Comparison of ENCODE assay signal across 14 cellular contexts in the genomic region with DNA sequence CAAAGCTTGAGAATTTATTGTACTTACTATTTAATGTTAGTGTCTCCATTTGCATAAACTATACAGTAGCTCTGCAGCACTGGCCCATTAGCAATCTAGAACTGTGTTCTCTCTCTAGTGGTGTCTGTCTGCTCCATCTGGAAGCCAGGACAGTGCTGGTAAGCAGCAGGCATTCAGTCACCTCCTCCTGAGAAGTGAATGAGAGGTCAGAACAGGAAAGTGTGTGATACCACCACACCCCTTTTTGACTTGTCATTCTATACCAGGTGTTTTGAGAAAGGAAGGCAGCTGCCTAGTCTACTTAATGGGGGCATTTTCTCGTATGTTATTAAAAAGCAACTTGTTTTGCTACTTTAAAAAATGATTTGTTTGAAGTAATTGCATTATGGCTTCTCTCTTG. TPM values are rescaled to one million over a fixed set of nuclear protein-coding genes. Genes with fewer than 3 reads are reported as not detected.
A peak's percentile ranks its signal among the peaks of the same experiment; 100 is the strongest.
DNase-seq lines count a peak whose midpoint lies in the region; ATAC-seq, FAIRE-seq and TF ChIP-seq lines count a peak whose summit lies in the region.
"Had no signal": no experiment of that assay in that cellular context is flagged by ENCODE, and none has a peak within 500 bp of the region (broad histone marks: within the 10 kb centered on the region; RNA-seq: fewer than 3 reads in every experiment).

No MANE protein-coding gene starts in this region.

- H3K27me3 ChIP-seq in GM12878 (replicated peaks in 1 of 2; ENCODE audit: control insufficient read depth in 2 of 2, insufficient read depth in 2 of 2, low read length in 1 of 2) (no peaks in the 10 kb centered on the region), psoas muscle (ENCODE audit: insufficient read depth in 3 of 3, low read length in 2 of 3) (no peaks in the 10 kb centered on the region)
- H3K27me3 ChIP-seq: body of pancreas had no signal

- peak overlapping the region; percentile 47 for H3K27ac Mint-ChIP-seq in activated CD4-positive, alpha-beta T cell treated with anti-CD3 and anti-CD28 coated beads for 36 hours
- no peak overlapping the region for H3K27ac Mint-ChIP-seq in activated CD4-positive, alpha-beta T cell treated with anti-CD3 and anti-CD28 coated beads, Interleukin-2, amount 10 ng/mL, durations not matched to agents 7 days and 5 days

- peaks cover 77% of the 10 kb centered on the region for H3K79me2 ChIP-seq in GM12878 (ENCODE audit: control insufficient read depth, insufficient read depth, low read length)

- no peaks in the 10 kb centered on the region for H3K36me3 ChIP-seq in GM12878 (ENCODE audit: control insufficient read depth in 2 of 2, insufficient read depth in 2 of 2, low read length in 1 of 2)
- no peaks in the 10 kb centered on the region for H3K36me3 ChIP-seq in psoas muscle (ENCODE audit: insufficient read depth in 1 of 2, low read depth in 1 of 2)

- H4K20me1 ChIP-seq in GM12878 (ENCODE audit: control insufficient read depth, insufficient read depth) = no peaks in the 10 kb centered on the region

- peaks cover 27% of the 10 kb centered on the region for H3K36me3 Mint-ChIP-seq in activated CD4-positive, alpha-beta T cell treated with anti-CD3 and anti-CD28 coated beads for 36 hours (ENCODE audit: low read depth)
- peaks cover 39% of the 10 kb centered on the region for H3K36me3 Mint-ChIP-seq in activated CD4-positive, alpha-beta T cell treated with anti-CD3 and anti-CD28 coated beads, Interleukin-2, amount 10 ng/mL, durations not matched to agents 7 days and 5 days (ENCODE audit: low read depth)

- SMC1A ChIA-PET in GM12878 (lab: Charles Lee; ENCODE audit: uncharacterized antibody, unreplicated experiment) = interaction anchor here (1.8 kb wide), 1 partner anchor 53 kb away, joined by 5 read pairs; no protein-coding TSS in a partner anchor

- CTCF ChIA-PET in activated CD4-positive, alpha-beta T cell treated with anti-CD3 and anti-CD28 coated beads for 36 hours (lab: Charles Lee) = no interaction called here
- CTCF ChIA-PET in activated CD4-positive, alpha-beta T cell treated with anti-CD3 and anti-CD28 coated beads, Interleukin-2, amount 10 ng/mL, durations not matched to agents 7 days and 5 days (lab: Charles Lee) = no interaction called here
- CTCF ChIA-PET in GM12878 (lab: Yijun Ruan, JAX) = interaction anchor here (0.8 kb wide), 1 partner anchor 8 kb away, joined by 3 read pairs; no protein-coding TSS in a partner anchor

- WGBS in GM12878 (ENCODE audit: insufficient coverage, insufficient replicate concordance, low lambda C conversion rate, missing lambda C conversion rate) = 33% methylated on average over 1 of the region's 1 CpG
- 20 to 46% (median 21%) methylated on average over 1 of the region's 1 CpG for WGBS in psoas muscle, 3 donors

- intact Hi-C loops in activated CD4-positive, alpha-beta T cell treated with anti-CD3 and anti-CD28 coated beads for 36 hours (cut with DNase I, micrococcal nuclease) = loop anchor here in 1 of 2 experiments (10.0 kb wide), 1 partner anchor 344 kb away; the partner anchor contains the start of gene GTF2F2
- intact Hi-C loops in GM12878 (cut with micrococcal nuclease; ENCODE audit: unreplicated experiment) = no loop called here
- intact Hi-C loops in psoas muscle (cut with DNase I) = no loop called here

- H3K4me1 Mint-ChIP-seq in activated CD4-positive, alpha-beta T cell treated with anti-CD3 and anti-CD28 coated beads for 36 hours = peaks cover 72% of the 10 kb centered on the region
- peaks cover 60% of the 10 kb centered on the region for H3K4me1 Mint-ChIP-seq in activated CD4-positive, alpha-beta T cell treated with anti-CD3 and anti-CD28 coated beads, Interleukin-2, amount 10 ng/mL, durations not matched to agents 7 days and 5 days

- H3K9me3 ChIP-seq in GM12878 (replicated peaks; ENCODE audit: control insufficient read depth, insufficient read depth, low read length) (no peaks in the 10 kb centered on the region; the same call in 2 of the 3 replicates), psoas muscle (no peaks in the 10 kb centered on the region)
- H3K9me3 ChIP-seq: body of pancreas had no signal

- H3K9ac ChIP-seq in GM12878 (ENCODE audit: control insufficient read depth, insufficient read depth, low read length) = no peak overlapping the region

- no peak for TF ChIP-seq RAD21 in GM12878 (IDR thresholded peaks at IDR 0.05; ENCODE audit: insufficient read depth, low read depth, low read length)

- no peak for TF ChIP-seq CTCF in GM12878 (IDR thresholded peaks at IDR 0.05 in 2 of 3, conservative IDR thresholded peaks at IDR 0.05 in 1 of 3; ENCODE audit: control insufficient read depth in 2 of 3, extremely low read depth in 1 of 3, insufficient read depth in 1 of 3, low read depth in 3 of 3, low read length in 3 of 3)
- no peak for TF ChIP-seq CTCF in psoas muscle (IDR thresholded peaks at IDR 0.05)

- H3K27ac ChIP-seq in GM12878 (ENCODE audit: control insufficient read depth, insufficient read depth) = no peak overlapping the region
- H3K27ac ChIP-seq in psoas muscle = peak overlapping the region; percentile 13

- H3K4me1 ChIP-seq in GM12878 (ENCODE audit: control insufficient read depth, insufficient read depth, low read length) (peaks cover 9% of the 10 kb centered on the region), psoas muscle (peaks cover 57% of the 10 kb centered on the region)

- RAD21 ChIA-PET in GM12878 (lab: Charles Lee; ENCODE audit: unreplicated experiment) = interaction anchor here (1.2 kb wide), 1 partner anchor 97 kb away, joined by 4 read pairs; no protein-coding TSS in a partner anchor

- POLR2A ChIA-PET in activated CD4-positive, alpha-beta T cell treated with anti-CD3 and anti-CD28 coated beads for 36 hours (lab: Charles Lee) = no interaction called here
- POLR2A ChIA-PET in activated CD4-positive, alpha-beta T cell treated with anti-CD3 and anti-CD28 coated beads, Interleukin-2, amount 10 ng/mL, durations not matched to agents 7 days and 5 days (lab: Charles Lee) = no interaction called here
- POLR2A ChIA-PET in GM12878 (lab: Charles Lee) = no interaction called here

- no peaks in the 10 kb centered on the region for H3K27me3 Mint-ChIP-seq in activated CD4-positive, alpha-beta T cell treated with anti-CD3 and anti-CD28 coated beads for 36 hours
- no peaks in the 10 kb centered on the region for H3K27me3 Mint-ChIP-seq in activated CD4-positive, alpha-beta T cell treated with anti-CD3 and anti-CD28 coated beads, Interleukin-2, amount 10 ng/mL, durations not matched to agents 7 days and 5 days

- H3K4me3 ChIP-seq in GM12878 = no peak overlapping the region
- no peak overlapping the region for H3K4me3 ChIP-seq in psoas muscle
- H3K4me3 ChIP-seq: body of pancreas, lung had no signal

- no peak overlapping the region for H3K4me3 Mint-ChIP-seq in activated CD4-positive, alpha-beta T cell treated with anti-CD3 and anti-CD28 coated beads for 36 hours
- no peak overlapping the region for H3K4me3 Mint-ChIP-seq in activated CD4-positive, alpha-beta T cell treated with anti-CD3 and anti-CD28 coated beads, Interleukin-2, amount 10 ng/mL, durations not matched to agents 7 days and 5 days

- peak overlapping the region; percentile 59 for H3K4me2 ChIP-seq in GM12878 (ENCODE audit: control insufficient read depth, insufficient read depth)

- peak; percentile 31; the same call in 1 of the 2 replicates for TF ChIP-seq POLR2A in GM12878 (IDR thresholded peaks at IDR 0.05; ENCODE audit: low read depth, low read length)

- in situ Hi-C loops in GM12878 (cut with MboI) = no loop called here

- FAIRE-seq in GM12878 (lab: Jason Lieb, UNC) = no peak
- FAIRE-seq: endometrium had no signal

- ATAC-seq in activated CD4-positive, alpha-beta T cell treated with anti-CD3 and anti-CD28 coated beads for 36 hours = no peak
- ATAC-seq in GM12878 = peak; percentile 13
- no peak for ATAC-seq in psoas muscle
- no peak for ATAC-seq in HG03095 (IDR thresholded peaks at IDR 0.05; ENCODE audit: unreplicated experiment)
- ATAC-seq in GM21381 (IDR thresholded peaks at IDR 0.05; ENCODE audit: unreplicated experiment) = no peak
- ATAC-seq: body of pancreas had no signal

- H2AFZ ChIP-seq in GM12878 (ENCODE audit: control insufficient read depth, low read depth, low read length) = no peak overlapping the region

- DNase-seq in activated CD4-positive, alpha-beta T cell treated with anti-CD3 and anti-CD28 coated beads for 36 hours = no peak
- no peak for DNase-seq in activated CD4-positive, alpha-beta T cell treated with anti-CD3 and anti-CD28 coated beads, Interleukin-2, amount 10 ng/mL, durations not matched to agents 7 days and 5 days
- DNase-seq in NCI-H146 (lab: John Stamatoyannopoulos, UW) = peak; percentile 53
- no peak for DNase-seq in GM12878 (ENCODE audit: low read depth, low spot score)
- DNase-seq in psoas muscle = no peak
- DNase-seq in NCI-H1092 treated with DMSO at 0.1 percent for 48 hours (lab: John Stamatoyannopoulos, UW) = no peak
- DNase-seq: activated CD4-positive, alpha-beta T cell treated with anti-CD3 and anti-CD28 coated beads, Interleukin-2, amount 50 U/mL, for 1 hour; body of pancreas; GOT3; NCI-H1105 treated with DMSO at 0.1 percent for 48 hours had no signal

- TF ChIP-seq EP300 in GM12878 (IDR thresholded peaks at IDR 0.05; ENCODE audit: borderline replicate concordance in 1 of 2, control insufficient read depth in 1 of 2, low read depth in 2 of 2, low read length in 2 of 2) = no peak

- no TSS peak for BruUV-seq in GM12878 (replicated peaks; lab: Mats Ljungman, UMichigan)

- H3K9me3 Mint-ChIP-seq in activated CD4-positive, alpha-beta T cell treated with anti-CD3 and anti-CD28 coated beads for 36 hours (ENCODE audit: low read depth) = peaks cover 9% of the 10 kb centered on the region
- no peaks in the 10 kb centered on the region for H3K9me3 Mint-ChIP-seq in activated CD4-positive, alpha-beta T cell treated with anti-CD3 and anti-CD28 coated beads, Interleukin-2, amount 10 ng/mL, durations not matched to agents 7 days and 5 days

RNA-seq across cellular contexts. Expression of gene COG3, which starts 3.9 kb away (rescaled TPM):
- 10 to 100 TPM; 18.0 to 19.6 TPM for total RNA-seq in activated CD4-positive, alpha-beta T cell treated with anti-CD3 and anti-CD28 coated beads for 36 hours
- total RNA-seq in activated CD4-positive, alpha-beta T cell treated with anti-CD3 and anti-CD28 coated beads, Interleukin-2, amount 10 ng/mL, durations not matched to agents 7 days and 5 days = 10 to 100 TPM; 20.9 to 25.0 TPM
- 88.1 and 101 TPM in 2 replicates for total RNA-seq in GM12878 (2013; cell fraction: nucleolus; rRNA removed)
- total RNA-seq in GM12878 (2014; rRNA removed) = 35.1 and 39.0 TPM in 2 replicates
- total RNA-seq in GM12878 (2014; rRNA removed; fragmentation: Illumina TruSeq; extraction: Trizol) = 20.9 and 23.9 TPM in 2 replicates
- 18.2 and 22.4 TPM in 2 replicates for total RNA-seq in GM12878 (2021)
- polyA plus RNA-seq in GM12878 (2011; ENCODE audit: low read depth) = 11.8 TPM
- 24.6 and 31.0 TPM in 2 replicates for polyA plus RNA-seq in GM12878 (2011; rRNA removed)
- polyA plus RNA-seq in GM12878 (2011; cell fraction: cytosol; rRNA removed) = 19.9 and 20.1 TPM in 2 replicates
- polyA plus RNA-seq in GM12878 (2011; cell fraction: nucleus; rRNA removed) = 34.5 and 39.1 TPM in 2 replicates
- polyA plus RNA-seq in GM12878 (2012) = 25.1 and 48.4 TPM in 2 replicates
- 17.6 and 19.5 TPM in 2 replicates for polyA plus RNA-seq in GM12878 (2014; fragmentation: Illumina TruSeq; extraction: Trizol)
- 1 to 10 TPM; 6.1 to 9.3 TPM for polyA plus RNA-seq in GM12878 (2014; fragmentation: Nextera tagmentation; extraction: Ambion mirVana)
- polyA plus RNA-seq in GM12878 (2014; rRNA removed) = 26.2 and 30.5 TPM in 2 replicates
- 10 to 100 TPM; 22.8 to 23.8 TPM for polyA plus RNA-seq in GM12878 (2016; fragmentation: Nextera tagmentation; extraction: Ambion mirVana)
- 30.8 and 35.0 TPM in 2 replicates for polyA minus RNA-seq in GM12878 (2011; rRNA and poly(A)+ RNA removed)
- polyA minus RNA-seq in GM12878 (2011; cell fraction: cytosol; rRNA and poly(A)+ RNA removed) = 9.7 and 10.7 TPM in 2 replicates
- polyA minus RNA-seq in GM12878 (2011; cell fraction: nucleus; rRNA and poly(A)+ RNA removed) = 56.3 and 84.2 TPM in 2 replicates
- 10 to 100 TPM; 10.1 to 18.5 (median 13.8) TPM for total RNA-seq in psoas muscle
- polyA plus RNA-seq in psoas muscle = 10 to 100 TPM in 2 of 3 donors, 1 to 10 TPM in 1; 7.5 to 19.1 (median 13.2) TPM

RNA-seq across cellular contexts. Expression of gene SLC25A30, which starts 50.5 kb away (rescaled TPM):
- 10 to 100 TPM; 17.7 to 18.4 TPM for total RNA-seq in activated CD4-positive, alpha-beta T cell treated with anti-CD3 and anti-CD28 coated beads for 36 hours
- 10 to 100 TPM; 20.6 to 21.2 TPM for total RNA-seq in activated CD4-positive, alpha-beta T cell treated with anti-CD3 and anti-CD28 coated beads, Interleukin-2, amount 10 ng/mL, durations not matched to agents 7 days and 5 days
- total RNA-seq in GM12878 (2013; cell fraction: nucleolus; rRNA removed) = 12.4 and 13.2 TPM in 2 replicates
- 4.7 and 5.0 TPM in 2 replicates for total RNA-seq in GM12878 (2014; rRNA removed)
- total RNA-seq in GM12878 (2014; rRNA removed; fragmentation: Illumina TruSeq; extraction: Trizol) = 8.8 and 9.1 TPM in 2 replicates
- 13.5 and 18.0 TPM in 2 replicates for total RNA-seq in GM12878 (2021)
- polyA plus RNA-seq in GM12878 (2011; ENCODE audit: low read depth) = 3.0 TPM
- polyA plus RNA-seq in GM12878 (2011; rRNA removed) = 16.0 and 19.9 TPM in 2 replicates
- 12.0 and 13.4 TPM in 2 replicates for polyA plus RNA-seq in GM12878 (2011; cell fraction: cytosol; rRNA removed)
- polyA plus RNA-seq in GM12878 (2011; cell fraction: nucleus; rRNA removed) = 7.7 and 8.7 TPM in 2 replicates
- 5.0 and 6.8 TPM in 2 replicates for polyA plus RNA-seq in GM12878 (2012)
- polyA plus RNA-seq in GM12878 (2014; fragmentation: Illumina TruSeq; extraction: Trizol) = 16.7 and 22.7 TPM in 2 replicates
- 1 to 10 TPM; 2.4 to 2.7 TPM for polyA plus RNA-seq in GM12878 (2014; fragmentation: Nextera tagmentation; extraction: Ambion mirVana)
- 11.8 and 13.7 TPM in 2 replicates for polyA plus RNA-seq in GM12878 (2014; rRNA removed)
- 1 to 10 TPM; 6.6 to 9.0 TPM for polyA plus RNA-seq in GM12878 (2016; fragmentation: Nextera tagmentation; extraction: Ambion mirVana)
- polyA minus RNA-seq in GM12878 (2011; rRNA and poly(A)+ RNA removed) = 16.9 and 28.3 TPM in 2 replicates
- 9.8 and 13.9 TPM in 2 replicates for polyA minus RNA-seq in GM12878 (2011; cell fraction: cytosol; rRNA and poly(A)+ RNA removed)
- 4.7 and 7.7 TPM in 2 replicates for polyA minus RNA-seq in GM12878 (2011; cell fraction: nucleus; rRNA and poly(A)+ RNA removed)
- total RNA-seq in psoas muscle = 10 to 100 TPM; 21.7 to 69.8 (median 53.4) TPM
- 10 to 100 TPM in 2 of 3 donors, 1 to 10 TPM in 1; 6.2 to 42.8 (median 19.3) TPM for polyA plus RNA-seq in psoas muscle
